ENCODE assay signal across 24 cellular contexts in genomic region chr17:41905172-41905571, GRCh38.
"Had no signal": no experiment of that assay in that cellular context is flagged by ENCODE, and none has a peak within 500 bp of the region (broad histone marks: within the 10 kb centered on the region; RNA-seq: fewer than 3 reads in every experiment).

No MANE protein-coding gene starts in this region.

- H3K9me3 ChIP-seq: mucosa of descending colon, neutrophil, right atrium auricular region, testis, tibial artery had no signal

- H3K4me3 Mint-ChIP-seq: effector memory CD8-positive, alpha-beta T cell; memory B cell; naive B cell; natural killer cell treated with Interleukin-12 subunit alpha and Interleukin-12 subunit beta and Interleukin-15 and Interleukin-18, amount 100 ng/mL, for 72 hours; neural crest cell; stimulated activated effector memory CD8-positive, alpha-beta T cell treated with anti-CD3 and anti-CD28 coated beads, Interleukin-12 subunit alpha, Interleukin-12 subunit beta, amount 100 ng/mL, for 72 hours; type B pancreatic cell had no signal

- H3K27ac ChIP-seq: neutrophil, parathyroid adenoma, right atrium auricular region, testis, tibial artery had no signal

- H3K27me3 ChIP-seq: neutrophil, right atrium auricular region, testis, tibial artery had no signal

- H3K9me3 Mint-ChIP-seq: effector memory CD8-positive, alpha-beta T cell; memory B cell; naive B cell; natural killer cell treated with Interleukin-12 subunit alpha and Interleukin-12 subunit beta and Interleukin-15 and Interleukin-18, amount 100 ng/mL, for 72 hours; neural crest cell; stimulated activated effector memory CD8-positive, alpha-beta T cell treated with anti-CD3 and anti-CD28 coated beads, Interleukin-12 subunit alpha, Interleukin-12 subunit beta, amount 100 ng/mL, for 72 hours; type B pancreatic cell had no signal

- H3K4me1 ChIP-seq: parathyroid adenoma, right atrium auricular region, testis, tibial artery had no signal

- H3K4me3 ChIP-seq: lung, mucosa of descending colon, right atrium auricular region, testis, tibial artery had no signal

- H3K27ac Mint-ChIP-seq: memory B cell; natural killer cell treated with Interleukin-12 subunit alpha and Interleukin-12 subunit beta and Interleukin-15 and Interleukin-18, amount 100 ng/mL, for 72 hours; progenitor cell of endocrine pancreas; type B pancreatic cell had no signal

- H3K4me1 Mint-ChIP-seq: neural crest cell had no signal

- H2AFZ ChIP-seq: parathyroid adenoma had no signal

- ATAC-seq: effector memory CD8-positive, alpha-beta T cell; left lobe of liver; mucosa of descending colon; natural killer cell treated with Interleukin-12 subunit alpha and Interleukin-12 subunit beta and Interleukin-15 and Interleukin-18, amount 100 ng/mL, for 72 hours; sciatic nerve; stimulated activated effector memory CD8-positive, alpha-beta T cell treated with anti-CD3 and anti-CD28 coated beads, Interleukin-12 subunit alpha, Interleukin-12 subunit beta, amount 100 ng/mL, for 72 hours; stimulated activated naive CD8-positive, alpha-beta T cell treated with anti-CD3 and anti-CD28 coated beads, Interleukin-15, Interleukin-2, amounts not matched to agents 100 U/mL and 50 U/mL, for 24 hours had no signal

- DNase-seq: cortex of kidney; effector memory CD8-positive, alpha-beta T cell; head of caudate nucleus; kidney; mucosa of descending colon; naive B cell; stimulated activated CD4-positive, alpha-beta T cell treated with anti-CD3 and anti-CD28 coated beads, Interleukin-2, amount 100 ng/mL, for 24 hours; stimulated activated CD4-positive, alpha-beta T cell treated with anti-CD3 and anti-CD28 coated beads, Interleukin-4, amount 100 ng/mL, for 24 hours; stimulated activated naive CD8-positive, alpha-beta T cell treated with anti-CD3 and anti-CD28 coated beads, Interleukin-15, Interleukin-2, amounts not matched to agents 100 U/mL and 50 U/mL, for 24 hours; substantia nigra; testis; tibial artery had no signal

- H3K79me2 ChIP-seq: parathyroid adenoma had no signal

- H3K27me3 Mint-ChIP-seq: effector memory CD8-positive, alpha-beta T cell; memory B cell; naive B cell; natural killer cell treated with Interleukin-12 subunit alpha and Interleukin-12 subunit beta and Interleukin-15 and Interleukin-18, amount 100 ng/mL, for 72 hours; progenitor cell of endocrine pancreas; type B pancreatic cell had no signal
